In the genomic region with DNA sequence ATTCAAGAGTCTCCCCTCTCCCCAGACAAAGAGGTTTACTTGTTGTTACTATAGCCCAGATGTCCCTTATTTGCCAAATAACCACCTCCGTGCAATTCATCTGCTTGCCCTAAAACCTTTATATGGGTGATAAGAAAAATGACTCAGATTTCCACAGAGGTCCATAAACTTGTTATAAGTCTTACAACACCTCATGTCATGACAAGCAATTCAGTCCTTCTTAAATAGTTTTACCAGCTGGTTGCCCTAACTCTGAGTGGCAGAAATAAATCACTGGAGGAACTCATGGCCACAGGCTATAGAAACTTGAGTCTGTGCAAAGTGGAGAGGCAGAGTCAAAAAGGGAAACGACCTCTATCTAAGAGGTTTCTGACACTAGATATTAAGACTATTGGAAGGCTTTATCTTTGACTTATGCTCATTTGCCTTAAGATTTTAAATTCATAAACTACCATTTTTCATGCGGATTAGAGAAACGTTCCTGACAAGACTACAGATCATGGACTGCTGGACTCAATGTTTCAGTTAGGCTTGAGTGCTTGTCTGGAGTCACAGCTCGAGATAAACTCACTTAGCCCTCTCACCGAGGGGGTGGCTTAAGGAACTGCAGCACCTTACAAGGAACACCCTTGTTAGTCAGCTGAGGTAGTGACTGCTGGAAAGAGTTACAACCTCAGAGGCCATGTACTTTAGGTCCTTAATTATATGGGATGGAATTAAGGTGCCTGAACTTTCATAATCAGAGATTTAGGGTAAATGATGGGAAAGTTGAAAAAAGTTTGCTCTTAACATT, we compare ENCODE assay signal across 16 cellular contexts.
DNase-seq lines count a peak whose midpoint lies in the region; ATAC-seq, FAIRE-seq and TF ChIP-seq lines count a peak whose summit lies in the region.
"Had no signal": no experiment of that assay in that cellular context is flagged by ENCODE, and none has a peak within 500 bp of the region (broad histone marks: within the 10 kb centered on the region; RNA-seq: fewer than 3 reads in every experiment).

No MANE protein-coding gene starts in this region.

- peak; percentile 33 for DNase-seq in AG10803 (ENCODE audit: low read depth)
- DNase-seq in IMR-90, result peak; percentile 28
- DNase-seq in bronchial epithelial cell (ENCODE audit: low read depth), result peak; percentile 32
- DNase-seq in mesenchymal stem cell, result peak; percentile 46
- DNase-seq in head of caudate nucleus, result no peak
- DNase-seq in NCI-H1105 (lab: John Stamatoyannopoulos, UW), result no peak
- no peak for DNase-seq in DMS53 treated with DMSO at 0.1 percent for 48 hours (lab: John Stamatoyannopoulos, UW; ENCODE audit: unreplicated experiment)
- no peak for DNase-seq in esophagus squamous epithelium (lab: John Stamatoyannopoulos, UW)
- DNase-seq: COR-L47, H7, NCI-H1436 treated with DMSO at 0.1 percent for 48 hours, NCI-H2029 treated with DMSO at 0.1 percent for 48 hours, NCI-H510A treated with DMSO at 0.1 percent for 48 hours, Peyer's patch, SHP77, SK-N-SH had no signal

- TF ChIP-seq RAD21 in IMR-90 (IDR thresholded peaks at IDR 0.05; ENCODE audit: low read length), result no peak

- TF ChIP-seq CTCF in AG10803 (conservative IDR thresholded peaks at IDR 0.05; ENCODE audit: low read length) (no peak), IMR-90 (conservative IDR thresholded peaks at IDR 0.05; ENCODE audit: low read depth, low read length) (no peak), bronchial epithelial cell (IDR thresholded peaks at IDR 0.05; ENCODE audit: insufficient read depth, low read length, severe bottlenecking) (no peak), esophagus squamous epithelium (IDR thresholded peaks at IDR 0.05) (no peak)

- H3K27me3 ChIP-seq in IMR-90 (ENCODE audit: control insufficient read depth, insufficient read depth, low read length), result peaks cover 3% of the 10 kb centered on the region
- H3K27me3 ChIP-seq in bronchial epithelial cell (ENCODE audit: control insufficient read depth, insufficient read depth, low read length), result no peaks in the 10 kb centered on the region
- no peaks in the 10 kb centered on the region for H3K27me3 ChIP-seq in mesenchymal stem cell (ENCODE audit: control insufficient read depth in 1 of 2, insufficient read depth in 1 of 2, low read length in 2 of 2)
- no peaks in the 10 kb centered on the region for H3K27me3 ChIP-seq in esophagus squamous epithelium
- H3K27me3 ChIP-seq: Peyer's patch had no signal

- H2BK15ac ChIP-seq in IMR-90 (ENCODE audit: low read depth, low read length), result no peak overlapping the region
- no peak overlapping the region for H2BK15ac ChIP-seq in mesenchymal stem cell (ENCODE audit: low read depth, poor library complexity, severe bottlenecking)

- H2BK120ac ChIP-seq in IMR-90 (ENCODE audit: low read depth, low read length) (no peak overlapping the region), mesenchymal stem cell (ENCODE audit: low read depth, low read length) (no peak overlapping the region)

- H3K4ac ChIP-seq in IMR-90 (ENCODE audit: low read depth, low read length) (no peak overlapping the region), mesenchymal stem cell (ENCODE audit: low read depth in 1 of 2, low read length in 2 of 2) (no peak overlapping the region)

- H3K14ac ChIP-seq in IMR-90 (replicated peaks; ENCODE audit: low read depth, low read length) (no peak overlapping the region; the same call in 1 of the 2 replicates), mesenchymal stem cell (ENCODE audit: low read length in 2 of 2) (no peak overlapping the region)

- TF ChIP-seq POLR2A in IMR-90 (IDR thresholded peaks at IDR 0.05; ENCODE audit: low read depth, low read length) (no peak), esophagus squamous epithelium (IDR thresholded peaks at IDR 0.05) (no peak)

- H3K18ac ChIP-seq in IMR-90 (ENCODE audit: low read depth, low read length) (peak overlapping the region; percentile 48), mesenchymal stem cell (ENCODE audit: low read depth in 1 of 2, low read length in 2 of 2) (no peak overlapping the region)

- H2AFZ ChIP-seq in IMR-90 (replicated peaks; ENCODE audit: low read length, poor library complexity) (no peak overlapping the region), mesenchymal stem cell (ENCODE audit: low read depth, low read length) (no peak overlapping the region)

- intact Hi-C loops in IMR-90 (cut with micrococcal nuclease), result no loop called here
- intact Hi-C loops in head of caudate nucleus (cut with DNase I), result no loop called here
- intact Hi-C loops in esophagus squamous epithelium (cut with DNase I), result no loop called here

- CTCF ChIA-PET in IMR-90 (lab: Yijun Ruan, JAX), result interaction anchor here (0.8 kb wide), 1 partner anchor 9 kb away, joined by 4 read pairs; no protein-coding TSS in a partner anchor

- POLR2A ChIA-PET in IMR-90 (lab: Charles Lee; ENCODE audit: unreplicated experiment), result no interaction called here

- H3K9ac ChIP-seq in IMR-90 (ENCODE audit: low read depth, low read length), result no peak overlapping the region
- peak overlapping the region; percentile 46 for H3K9ac ChIP-seq in mesenchymal stem cell (ENCODE audit: low read length)
- H3K9ac ChIP-seq: SK-N-SH had no signal

- H4K91ac ChIP-seq in IMR-90 (ENCODE audit: insufficient read depth, low read depth, low read length), result no peak overlapping the region
- no peak overlapping the region for H4K91ac ChIP-seq in mesenchymal stem cell (ENCODE audit: low read length)

- H3K4me3 ChIP-seq in AG10803 (ENCODE audit: low read length) (no peak overlapping the region), IMR-90 (ENCODE audit: insufficient read depth, low read depth, low read length) (no peak overlapping the region), bronchial epithelial cell (ENCODE audit: low read depth, low read length) (no peak overlapping the region), mesenchymal stem cell (ENCODE audit: insufficient read depth in 1 of 2, low read depth in 1 of 2, low read length in 2 of 2) (no peak overlapping the region), esophagus squamous epithelium (no peak overlapping the region)
- H3K4me3 ChIP-seq: Peyer's patch had no signal

- no peak; the same call in 1 of the 2 replicates for ATAC-seq in IMR-90 (ENCODE audit: low read depth)

- H3K4me2 ChIP-seq in IMR-90 (ENCODE audit: low read depth, low read length), result no peak overlapping the region
- H3K4me2 ChIP-seq in mesenchymal stem cell (ENCODE audit: low read length, poor library complexity, severe bottlenecking), result no peak overlapping the region
- H3K4me2 ChIP-seq: SK-N-SH had no signal

- no peaks in the 10 kb centered on the region for H3K9me1 ChIP-seq in IMR-90 (ENCODE audit: insufficient read depth, low read length)

- H4K20me1 ChIP-seq in IMR-90 (ENCODE audit: insufficient read depth, low read length), result no peaks in the 10 kb centered on the region

- no peak overlapping the region for H2AK9ac ChIP-seq in IMR-90 (replicated peaks; ENCODE audit: low read depth, low read length, poor library complexity)

- H3K4me1 ChIP-seq in IMR-90 (ENCODE audit: control insufficient read depth, insufficient read depth, low read length), result peaks cover 3% of the 10 kb centered on the region
- H3K4me1 ChIP-seq in mesenchymal stem cell (ENCODE audit: control insufficient read depth, insufficient read depth, low read depth, low read length), result no peaks in the 10 kb centered on the region
- no peaks in the 10 kb centered on the region for H3K4me1 ChIP-seq in esophagus squamous epithelium
- H3K4me1 ChIP-seq: Peyer's patch had no signal

- no peaks in the 10 kb centered on the region for H3K79me1 ChIP-seq in IMR-90 (ENCODE audit: low read depth in 1 of 2, low read length in 2 of 2)
- no peaks in the 10 kb centered on the region for H3K79me1 ChIP-seq in mesenchymal stem cell (replicated peaks; ENCODE audit: low read length, poor library complexity, severe bottlenecking)

- no peak overlapping the region for H3K56ac ChIP-seq in IMR-90 (ENCODE audit: extremely low read depth, insufficient read depth, low read length)

- dilution Hi-C loops in IMR-90 (cut with HindIII; ENCODE audit: low sequenced_read_pairs, unreplicated experiment), result no loop called here

- BruUV-seq in IMR-90 (replicated peaks; lab: Mats Ljungman, UMichigan), result no TSS peak

- no peaks in the 10 kb centered on the region for H3K36me3 ChIP-seq in IMR-90 (ENCODE audit: control insufficient read depth, insufficient read depth, low read length)
- no peaks in the 10 kb centered on the region for H3K36me3 ChIP-seq in bronchial epithelial cell (ENCODE audit: control insufficient read depth, insufficient read depth, low read length)
- H3K36me3 ChIP-seq in mesenchymal stem cell (ENCODE audit: control insufficient read depth in 1 of 2, insufficient read depth in 2 of 2, low read depth in 1 of 2, low read length in 2 of 2), result peaks cover 0 to 35% of the 10 kb centered on the region in 2 experiments
- no peaks in the 10 kb centered on the region for H3K36me3 ChIP-seq in esophagus squamous epithelium
- H3K36me3 ChIP-seq: Peyer's patch had no signal

- H3K23ac ChIP-seq in IMR-90 (ENCODE audit: low read depth, low read length) (no peak overlapping the region), mesenchymal stem cell (ENCODE audit: low read length in 2 of 2) (no peak overlapping the region)

- no peak overlapping the region for H2BK12ac ChIP-seq in mesenchymal stem cell (ENCODE audit: low read length in 2 of 2)

- H3K27ac ChIP-seq in IMR-90 (ENCODE audit: insufficient read depth, low read length) (0 out of 2 replicates have a peak overlapping the region, but pooled peaks have one; percentile 37), mesenchymal stem cell (ENCODE audit: low read length, poor library complexity, severe bottlenecking) (no peak overlapping the region), esophagus squamous epithelium (no peak overlapping the region)
- H3K27ac ChIP-seq: Peyer's patch had no signal

- FAIRE-seq in bronchial epithelial cell (lab: Jason Lieb, UNC), result no peak

- H2BK5ac ChIP-seq in IMR-90 (ENCODE audit: low read depth, low read length, poor library complexity, severe bottlenecking) (no peak overlapping the region), mesenchymal stem cell (ENCODE audit: low read depth, low read length, poor library complexity, severe bottlenecking) (no peak overlapping the region)

- H3K9me3 ChIP-seq in IMR-90 (ENCODE audit: control insufficient read depth, insufficient read depth, low read length) (no peaks in the 10 kb centered on the region), mesenchymal stem cell (ENCODE audit: control insufficient read depth, low read length) (no peaks in the 10 kb centered on the region), esophagus squamous epithelium (no peaks in the 10 kb centered on the region)
- H3K9me3 ChIP-seq: Peyer's patch, SK-N-SH had no signal

- H4K8ac ChIP-seq in IMR-90 (ENCODE audit: low read depth in 2 of 2, low read length in 2 of 2) (no peak overlapping the region), mesenchymal stem cell (ENCODE audit: low read length) (no peak overlapping the region)

- no CpG with 5 or more reads among the region's 6 CpGs for WGBS in IMR-90 (ENCODE audit: extremely low coverage in 2 of 2, insufficient read length in 1 of 2), 2 experiments
- 37% methylated on average over 6 of the region's 6 CpGs for WGBS in mesenchymal stem cell
- WGBS in esophagus squamous epithelium, 2 donors, result 52 to 65% methylated on average over 6 of the region's 6 CpGs

- H2BK20ac ChIP-seq in IMR-90 (ENCODE audit: low read depth, low read length), result no peak overlapping the region; the same call in 1 of the 2 replicates

- no peak overlapping the region for H4K5ac ChIP-seq in IMR-90 (ENCODE audit: low read depth, low read length)

- H2AK5ac ChIP-seq in IMR-90 (ENCODE audit: low read depth, low read length) (no peak overlapping the region), mesenchymal stem cell (ENCODE audit: low read length, severe bottlenecking) (no peak overlapping the region)

- in situ Hi-C loops in IMR-90 (cut with MboI; ENCODE audit: low sequenced_read_pairs), result no loop called here

Comparison
In these comparisons a context has a peak if more than half of its experiments do, and no peak if none do; other contexts are left out.
1. DNase-seq: peak in AG10803 (single experiment), IMR-90 (single experiment), bronchial epithelial cell (single experiment) and mesenchymal stem cell (single experiment); none in head of caudate nucleus (0 of 42), NCI-H1105 (single experiment), DMS53 treated with DMSO at 0.1 percent for 48 hours (single experiment) and esophagus squamous epithelium (single experiment).